In genomic region chr20:36384022-36384619, GRCh38 we compare ENCODE assay signal across 1 cellular context.
TF ChIP-seq lines count a peak whose summit lies in the region.

No MANE protein-coding gene starts in this region.

TF ChIP-seq in HepG2, 621 proteins besides CTCF, POLR2A, EP300 and RAD21 (continued from another document and continues in another):
- TF ChIP-seq CCDC6 (CRISPR knock-in tag; IDR thresholded peaks at IDR 0.05): peak; percentile 100
- no peak for TF ChIP-seq SRF (IDR thresholded peaks at IDR 0.05; ENCODE audit: low read depth, low read length)
- TF ChIP-seq, protein P1, sequence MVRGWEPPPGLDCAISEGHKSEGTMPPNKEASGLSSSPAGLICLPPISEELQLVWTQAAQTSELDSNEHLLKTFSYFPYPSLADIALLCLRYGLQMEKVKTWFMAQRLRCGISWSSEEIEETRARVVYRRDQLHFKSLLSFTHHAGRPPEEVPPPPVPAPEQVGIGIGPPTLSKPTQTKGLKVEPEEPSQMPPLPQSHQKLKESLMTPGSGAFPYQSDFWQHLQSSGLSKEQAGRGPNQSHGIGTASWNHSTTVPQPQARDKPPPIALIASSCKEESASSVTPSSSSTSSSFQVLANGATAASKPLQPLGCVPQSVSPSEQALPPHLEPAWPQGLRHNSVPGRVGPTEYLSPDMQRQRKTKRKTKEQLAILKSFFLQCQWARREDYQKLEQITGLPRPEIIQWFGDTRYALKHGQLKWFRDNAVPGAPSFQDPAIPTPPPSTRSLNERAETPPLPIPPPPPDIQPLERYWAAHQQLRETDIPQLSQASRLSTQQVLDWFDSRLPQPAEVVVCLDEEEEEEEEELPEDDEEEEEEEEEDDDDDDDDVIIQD (CRISPR knock-in tag; IDR thresholded peaks at IDR 0.05; ENCODE audit: low read depth): peak; percentile 99
- TF ChIP-seq, protein P2, sequence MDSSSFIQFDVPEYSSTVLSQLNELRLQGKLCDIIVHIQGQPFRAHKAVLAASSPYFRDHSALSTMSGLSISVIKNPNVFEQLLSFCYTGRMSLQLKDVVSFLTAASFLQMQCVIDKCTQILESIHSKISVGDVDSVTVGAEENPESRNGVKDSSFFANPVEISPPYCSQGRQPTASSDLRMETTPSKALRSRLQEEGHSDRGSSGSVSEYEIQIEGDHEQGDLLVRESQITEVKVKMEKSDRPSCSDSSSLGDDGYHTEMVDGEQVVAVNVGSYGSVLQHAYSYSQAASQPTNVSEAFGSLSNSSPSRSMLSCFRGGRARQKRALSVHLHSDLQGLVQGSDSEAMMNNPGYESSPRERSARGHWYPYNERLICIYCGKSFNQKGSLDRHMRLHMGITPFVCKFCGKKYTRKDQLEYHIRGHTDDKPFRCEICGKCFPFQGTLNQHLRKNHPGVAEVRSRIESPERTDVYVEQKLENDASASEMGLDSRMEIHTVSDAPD (CRISPR knock-in tag; IDR thresholded peaks at IDR 0.05): peak; percentile 97
- TF ChIP-seq NCOA5 (CRISPR knock-in tag; IDR thresholded peaks at IDR 0.05): peak; percentile 99
- TF ChIP-seq, protein P3, sequence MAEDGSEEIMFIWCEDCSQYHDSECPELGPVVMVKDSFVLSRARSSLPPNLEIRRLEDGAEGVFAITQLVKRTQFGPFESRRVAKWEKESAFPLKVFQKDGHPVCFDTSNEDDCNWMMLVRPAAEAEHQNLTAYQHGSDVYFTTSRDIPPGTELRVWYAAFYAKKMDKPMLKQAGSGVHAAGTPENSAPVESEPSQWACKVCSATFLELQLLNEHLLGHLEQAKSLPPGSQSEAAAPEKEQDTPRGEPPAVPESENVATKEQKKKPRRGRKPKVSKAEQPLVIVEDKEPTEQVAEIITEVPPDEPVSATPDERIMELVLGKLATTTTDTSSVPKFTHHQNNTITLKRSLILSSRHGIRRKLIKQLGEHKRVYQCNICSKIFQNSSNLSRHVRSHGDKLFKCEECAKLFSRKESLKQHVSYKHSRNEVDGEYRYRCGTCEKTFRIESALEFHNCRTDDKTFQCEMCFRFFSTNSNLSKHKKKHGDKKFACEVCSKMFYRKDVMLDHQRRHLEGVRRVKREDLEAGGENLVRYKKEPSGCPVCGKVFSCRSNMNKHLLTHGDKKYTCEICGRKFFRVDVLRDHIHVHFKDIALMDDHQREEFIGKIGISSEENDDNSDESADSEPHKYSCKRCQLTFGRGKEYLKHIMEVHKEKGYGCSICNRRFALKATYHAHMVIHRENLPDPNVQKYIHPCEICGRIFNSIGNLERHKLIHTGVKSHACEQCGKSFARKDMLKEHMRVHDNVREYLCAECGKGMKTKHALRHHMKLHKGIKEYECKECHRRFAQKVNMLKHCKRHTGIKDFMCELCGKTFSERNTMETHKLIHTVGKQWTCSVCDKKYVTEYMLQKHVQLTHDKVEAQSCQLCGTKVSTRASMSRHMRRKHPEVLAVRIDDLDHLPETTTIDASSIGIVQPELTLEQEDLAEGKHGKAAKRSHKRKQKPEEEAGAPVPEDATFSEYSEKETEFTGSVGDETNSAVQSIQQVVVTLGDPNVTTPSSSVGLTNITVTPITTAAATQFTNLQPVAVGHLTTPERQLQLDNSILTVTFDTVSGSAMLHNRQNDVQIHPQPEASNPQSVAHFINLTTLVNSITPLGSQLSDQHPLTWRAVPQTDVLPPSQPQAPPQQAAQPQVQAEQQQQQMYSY (CRISPR knock-in tag; IDR thresholded peaks at IDR 0.05): peak; percentile 93
- peak; percentile 99 for TF ChIP-seq NR3C1 (CRISPR knock-in tag; IDR thresholded peaks at IDR 0.05)
- TF ChIP-seq MZF1 (CRISPR knock-in tag; IDR thresholded peaks at IDR 0.05; ENCODE audit: borderline replicate concordance): peak; percentile 100
- peak; percentile 95 for TF ChIP-seq RBAK (CRISPR knock-in tag; IDR thresholded peaks at IDR 0.05)
- peak; percentile 77 for TF ChIP-seq ATF1 (CRISPR knock-in tag; IDR thresholded peaks at IDR 0.05)
- peak; percentile 100 for TF ChIP-seq ZNF790 (CRISPR knock-in tag; IDR thresholded peaks at IDR 0.05; ENCODE audit: borderline replicate concordance)
- peak; percentile 94 for TF ChIP-seq TAF1 (CRISPR knock-in tag; IDR thresholded peaks at IDR 0.05)
- peak; percentile 92 for TF ChIP-seq FOXJ3 (CRISPR knock-in tag; IDR thresholded peaks at IDR 0.05; ENCODE audit: borderline replicate concordance)
- TF ChIP-seq, protein P4, sequence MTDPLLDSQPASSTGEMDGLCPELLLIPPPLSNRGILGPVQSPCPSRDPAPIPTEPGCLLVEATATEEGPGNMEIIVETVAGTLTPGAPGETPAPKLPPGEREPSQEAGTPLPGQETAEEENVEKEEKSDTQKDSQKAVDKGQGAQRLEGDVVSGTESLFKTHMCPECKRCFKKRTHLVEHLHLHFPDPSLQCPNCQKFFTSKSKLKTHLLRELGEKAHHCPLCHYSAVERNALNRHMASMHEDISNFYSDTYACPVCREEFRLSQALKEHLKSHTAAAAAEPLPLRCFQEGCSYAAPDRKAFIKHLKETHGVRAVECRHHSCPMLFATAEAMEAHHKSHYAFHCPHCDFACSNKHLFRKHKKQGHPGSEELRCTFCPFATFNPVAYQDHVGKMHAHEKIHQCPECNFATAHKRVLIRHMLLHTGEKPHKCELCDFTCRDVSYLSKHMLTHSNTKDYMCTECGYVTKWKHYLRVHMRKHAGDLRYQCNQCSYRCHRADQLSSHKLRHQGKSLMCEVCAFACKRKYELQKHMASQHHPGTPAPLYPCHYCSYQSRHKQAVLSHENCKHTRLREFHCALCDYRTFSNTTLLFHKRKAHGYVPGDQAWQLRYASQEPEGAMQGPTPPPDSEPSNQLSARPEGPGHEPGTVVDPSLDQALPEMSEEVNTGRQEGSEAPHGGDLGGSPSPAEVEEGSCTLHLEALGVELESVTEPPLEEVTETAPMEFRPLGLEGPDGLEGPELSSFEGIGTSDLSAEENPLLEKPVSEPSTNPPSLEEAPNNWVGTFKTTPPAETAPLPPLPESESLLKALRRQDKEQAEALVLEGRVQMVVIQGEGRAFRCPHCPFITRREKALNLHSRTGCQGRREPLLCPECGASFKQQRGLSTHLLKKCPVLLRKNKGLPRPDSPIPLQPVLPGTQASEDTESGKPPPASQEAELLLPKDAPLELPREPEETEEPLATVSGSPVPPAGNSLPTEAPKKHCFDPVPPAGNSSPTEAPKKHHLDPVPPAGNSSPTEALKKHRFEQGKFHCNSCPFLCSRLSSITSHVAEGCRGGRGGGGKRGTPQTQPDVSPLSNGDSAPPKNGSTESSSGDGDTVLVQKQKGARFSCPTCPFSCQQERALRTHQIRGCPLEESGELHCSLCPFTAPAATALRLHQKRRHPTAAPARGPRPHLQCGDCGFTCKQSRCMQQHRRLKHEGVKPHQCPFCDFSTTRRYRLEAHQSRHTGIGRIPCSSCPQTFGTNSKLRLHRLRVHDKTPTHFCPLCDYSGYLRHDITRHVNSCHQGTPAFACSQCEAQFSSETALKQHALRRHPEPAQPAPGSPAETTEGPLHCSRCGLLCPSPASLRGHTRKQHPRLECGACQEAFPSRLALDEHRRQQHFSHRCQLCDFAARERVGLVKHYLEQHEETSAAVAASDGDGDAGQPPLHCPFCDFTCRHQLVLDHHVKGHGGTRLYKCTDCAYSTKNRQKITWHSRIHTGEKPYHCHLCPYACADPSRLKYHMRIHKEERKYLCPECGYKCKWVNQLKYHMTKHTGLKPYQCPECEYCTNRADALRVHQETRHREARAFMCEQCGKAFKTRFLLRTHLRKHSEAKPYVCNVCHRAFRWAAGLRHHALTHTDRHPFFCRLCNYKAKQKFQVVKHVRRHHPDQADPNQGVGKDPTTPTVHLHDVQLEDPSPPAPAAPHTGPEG (CRISPR knock-in tag; IDR thresholded peaks at IDR 0.05): peak; percentile 99
- TF ChIP-seq ARID2 (CRISPR knock-in tag; IDR thresholded peaks at IDR 0.05; ENCODE audit: borderline replicate concordance): peak; percentile 99; the same call in 1 of the 2 replicates
- TF ChIP-seq SRSF4 (IDR thresholded peaks at IDR 0.05; ENCODE audit: low read depth, low read length, poor library complexity, severe bottlenecking): no peak
- TF ChIP-seq JARID2 (CRISPR knock-in tag; IDR thresholded peaks at IDR 0.05; ENCODE audit: insufficient replicate concordance): peak; percentile 100
- TF ChIP-seq MNT (IDR thresholded peaks at IDR 0.05): no peak
- TF ChIP-seq ATAD3A (CRISPR knock-in tag; IDR thresholded peaks at IDR 0.05): peak; percentile 100
- TF ChIP-seq SP140L (CRISPR knock-in tag; IDR thresholded peaks at IDR 0.05; ENCODE audit: borderline replicate concordance): peak; percentile 100
- TF ChIP-seq, protein P5, sequence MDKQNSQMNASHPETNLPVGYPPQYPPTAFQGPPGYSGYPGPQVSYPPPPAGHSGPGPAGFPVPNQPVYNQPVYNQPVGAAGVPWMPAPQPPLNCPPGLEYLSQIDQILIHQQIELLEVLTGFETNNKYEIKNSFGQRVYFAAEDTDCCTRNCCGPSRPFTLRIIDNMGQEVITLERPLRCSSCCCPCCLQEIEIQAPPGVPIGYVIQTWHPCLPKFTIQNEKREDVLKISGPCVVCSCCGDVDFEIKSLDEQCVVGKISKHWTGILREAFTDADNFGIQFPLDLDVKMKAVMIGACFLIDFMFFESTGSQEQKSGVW (CRISPR knock-in tag; IDR thresholded peaks at IDR 0.05; ENCODE audit: borderline replicate concordance): peak; percentile 100
- peak; percentile 99 for TF ChIP-seq ZGPAT (CRISPR knock-in tag; IDR thresholded peaks at IDR 0.05)
- TF ChIP-seq ZMYM4 (CRISPR knock-in tag; IDR thresholded peaks at IDR 0.05): peak; percentile 98
- peak; percentile 95 for TF ChIP-seq ZNF672 (CRISPR knock-in tag; IDR thresholded peaks at IDR 0.05)
- no peak for TF ChIP-seq AGO2 (optimal IDR thresholded peaks at IDR 0.05; ENCODE audit: low read depth, low read length)
- peak; percentile 98 for TF ChIP-seq ATRX (CRISPR knock-in tag; IDR thresholded peaks at IDR 0.05; ENCODE audit: borderline replicate concordance)
- TF ChIP-seq DMAP1 (CRISPR knock-in tag; IDR thresholded peaks at IDR 0.05): peak; percentile 97; the same call in 1 of the 2 replicates
- peak; percentile 100 for TF ChIP-seq ZFP36L2 (CRISPR knock-in tag; IDR thresholded peaks at IDR 0.05)
- TF ChIP-seq SNAPC2 (CRISPR knock-in tag; IDR thresholded peaks at IDR 0.05): peak; percentile 99
- TF ChIP-seq ELF3 (CRISPR knock-in tag; IDR thresholded peaks at IDR 0.05): peak; percentile 99
- peak; percentile 99 for TF ChIP-seq ZNF367 (CRISPR knock-in tag; IDR thresholded peaks at IDR 0.05; ENCODE audit: borderline replicate concordance)
- no peak for TF ChIP-seq BCLAF1 (IDR thresholded peaks at IDR 0.05)
- peak; percentile 98 for TF ChIP-seq ZNF335 (CRISPR knock-in tag; IDR thresholded peaks at IDR 0.05)
- peak; percentile 100 for TF ChIP-seq ZNF781 (CRISPR knock-in tag; IDR thresholded peaks at IDR 0.05; ENCODE audit: borderline replicate concordance, not compliant biosample characterization)
- TF ChIP-seq, protein P6, sequence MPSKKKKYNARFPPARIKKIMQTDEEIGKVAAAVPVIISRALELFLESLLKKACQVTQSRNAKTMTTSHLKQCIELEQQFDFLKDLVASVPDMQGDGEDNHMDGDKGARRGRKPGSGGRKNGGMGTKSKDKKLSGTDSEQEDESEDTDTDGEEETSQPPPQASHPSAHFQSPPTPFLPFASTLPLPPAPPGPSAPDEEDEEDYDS (CRISPR knock-in tag; IDR thresholded peaks at IDR 0.05): peak; percentile 91
- peak; percentile 100 for TF ChIP-seq HOXA9 (CRISPR knock-in tag; IDR thresholded peaks at IDR 0.05; ENCODE audit: borderline replicate concordance)
- peak; percentile 97 for TF ChIP-seq GFI1 (CRISPR knock-in tag; IDR thresholded peaks at IDR 0.05; ENCODE audit: borderline replicate concordance)
- TF ChIP-seq REL (CRISPR knock-in tag; conservative IDR thresholded peaks at IDR 0.05): peak; percentile 100
- TF ChIP-seq ZNF878 (CRISPR knock-in tag; IDR thresholded peaks at IDR 0.05): peak; percentile 100
- peak; percentile 99; the same call in 1 of the 2 replicates for TF ChIP-seq ZNF484 (CRISPR knock-in tag; IDR thresholded peaks at IDR 0.05; ENCODE audit: borderline replicate concordance, low read depth)
